Comparison of ENCODE assay signal across 1 cellular context in the genomic region with DNA sequence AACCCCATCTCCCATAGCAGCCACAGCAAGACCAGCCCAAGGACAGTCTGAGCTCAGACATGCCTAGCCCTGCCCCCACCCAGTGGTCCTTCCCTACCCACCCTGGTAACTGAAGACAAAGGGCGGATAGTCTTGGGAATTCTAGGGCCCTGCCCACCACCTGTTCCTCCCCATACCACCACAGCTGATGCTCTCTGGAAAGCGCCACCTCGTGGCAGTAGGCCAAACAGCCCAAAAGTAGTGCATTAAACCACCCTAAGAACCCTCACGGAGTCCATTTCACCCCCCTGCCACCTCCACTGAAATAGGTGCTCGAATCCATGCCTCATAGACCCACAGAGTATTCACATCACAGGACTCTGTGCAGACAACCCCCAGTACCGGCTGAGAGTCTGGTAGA.
TF ChIP-seq lines count a peak whose summit lies in the region.

No MANE protein-coding gene starts in this region.

TF ChIP-seq in GM12878, 131 proteins besides CTCF, POLR2A, EP300 and RAD21:
- TF ChIP-seq NR2C2 (IDR thresholded peaks at IDR 0.05; ENCODE audit: borderline replicate concordance, control insufficient read depth, insufficient read length, low read depth) (no peak), MXI1 (IDR thresholded peaks at IDR 0.05; ENCODE audit: low read depth, low read length) (no peak), ZNF217 (IDR thresholded peaks at IDR 0.05) (no peak), RCOR1 (conservative IDR thresholded peaks at IDR 0.05; ENCODE audit: low read depth, low read length) (no peak), RBBP5 (conservative IDR thresholded peaks at IDR 0.05) (no peak), STAT1 (conservative IDR thresholded peaks at IDR 0.05) (no peak), TAF1 (IDR thresholded peaks at IDR 0.05; ENCODE audit: borderline replicate concordance, low read depth, low read length) (no peak)
- TF ChIP-seq, protein P1, sequence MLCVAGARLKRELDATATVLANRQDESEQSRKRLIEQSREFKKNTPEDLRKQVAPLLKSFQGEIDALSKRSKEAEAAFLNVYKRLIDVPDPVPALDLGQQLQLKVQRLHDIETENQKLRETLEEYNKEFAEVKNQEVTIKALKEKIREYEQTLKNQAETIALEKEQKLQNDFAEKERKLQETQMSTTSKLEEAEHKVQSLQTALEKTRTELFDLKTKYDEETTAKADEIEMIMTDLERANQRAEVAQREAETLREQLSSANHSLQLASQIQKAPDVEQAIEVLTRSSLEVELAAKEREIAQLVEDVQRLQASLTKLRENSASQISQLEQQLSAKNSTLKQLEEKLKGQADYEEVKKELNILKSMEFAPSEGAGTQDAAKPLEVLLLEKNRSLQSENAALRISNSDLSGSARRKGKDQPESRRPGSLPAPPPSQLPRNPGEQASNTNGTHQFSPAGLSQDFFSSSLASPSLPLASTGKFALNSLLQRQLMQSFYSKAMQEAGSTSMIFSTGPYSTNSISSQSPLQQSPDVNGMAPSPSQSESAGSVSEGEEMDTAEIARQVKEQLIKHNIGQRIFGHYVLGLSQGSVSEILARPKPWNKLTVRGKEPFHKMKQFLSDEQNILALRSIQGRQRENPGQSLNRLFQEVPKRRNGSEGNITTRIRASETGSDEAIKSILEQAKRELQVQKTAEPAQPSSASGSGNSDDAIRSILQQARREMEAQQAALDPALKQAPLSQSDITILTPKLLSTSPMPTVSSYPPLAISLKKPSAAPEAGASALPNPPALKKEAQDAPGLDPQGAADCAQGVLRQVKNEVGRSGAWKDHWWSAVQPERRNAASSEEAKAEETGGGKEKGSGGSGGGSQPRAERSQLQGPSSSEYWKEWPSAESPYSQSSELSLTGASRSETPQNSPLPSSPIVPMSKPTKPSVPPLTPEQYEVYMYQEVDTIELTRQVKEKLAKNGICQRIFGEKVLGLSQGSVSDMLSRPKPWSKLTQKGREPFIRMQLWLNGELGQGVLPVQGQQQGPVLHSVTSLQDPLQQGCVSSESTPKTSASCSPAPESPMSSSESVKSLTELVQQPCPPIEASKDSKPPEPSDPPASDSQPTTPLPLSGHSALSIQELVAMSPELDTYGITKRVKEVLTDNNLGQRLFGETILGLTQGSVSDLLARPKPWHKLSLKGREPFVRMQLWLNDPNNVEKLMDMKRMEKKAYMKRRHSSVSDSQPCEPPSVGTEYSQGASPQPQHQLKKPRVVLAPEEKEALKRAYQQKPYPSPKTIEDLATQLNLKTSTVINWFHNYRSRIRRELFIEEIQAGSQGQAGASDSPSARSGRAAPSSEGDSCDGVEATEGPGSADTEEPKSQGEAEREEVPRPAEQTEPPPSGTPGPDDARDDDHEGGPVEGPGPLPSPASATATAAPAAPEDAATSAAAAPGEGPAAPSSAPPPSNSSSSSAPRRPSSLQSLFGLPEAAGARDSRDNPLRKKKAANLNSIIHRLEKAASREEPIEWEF (IDR thresholded peaks at IDR 0.05; ENCODE audit: insufficient replicate concordance, low read depth, low read length) = no peak
- TF ChIP-seq, protein P2, sequence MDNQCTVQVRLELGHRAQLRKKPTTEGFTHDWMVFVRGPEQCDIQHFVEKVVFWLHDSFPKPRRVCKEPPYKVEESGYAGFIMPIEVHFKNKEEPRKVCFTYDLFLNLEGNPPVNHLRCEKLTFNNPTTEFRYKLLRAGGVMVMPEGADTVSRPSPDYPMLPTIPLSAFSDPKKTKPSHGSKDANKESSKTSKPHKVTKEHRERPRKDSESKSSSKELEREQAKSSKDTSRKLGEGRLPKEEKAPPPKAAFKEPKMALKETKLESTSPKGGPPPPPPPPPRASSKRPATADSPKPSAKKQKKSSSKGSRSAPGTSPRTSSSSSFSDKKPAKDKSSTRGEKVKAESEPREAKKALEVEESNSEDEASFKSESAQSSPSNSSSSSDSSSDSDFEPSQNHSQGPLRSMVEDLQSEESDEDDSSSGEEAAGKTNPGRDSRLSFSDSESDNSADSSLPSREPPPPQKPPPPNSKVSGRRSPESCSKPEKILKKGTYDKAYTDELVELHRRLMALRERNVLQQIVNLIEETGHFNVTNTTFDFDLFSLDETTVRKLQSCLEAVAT (IDR thresholded peaks at IDR 0.05) = no peak
